In genomic region chr2:70942900-70943871, GRCh38 we compare ENCODE assay signal across 27 cellular contexts. TPM values are rescaled to one million over a fixed set of nuclear protein-coding genes. Genes with fewer than 3 reads are reported as not detected.
DNase-seq lines count a peak whose midpoint lies in the region; ATAC-seq and TF ChIP-seq lines count a peak whose summit lies in the region.
"Had no signal": no experiment of that assay in that cellular context is flagged by ENCODE, and none has a peak within 500 bp of the region (broad histone marks: within the 10 kb centered on the region; RNA-seq: fewer than 3 reads in every experiment).

No MANE protein-coding gene starts in this region.

- H4K20me1 ChIP-seq in neural progenitor cell (ENCODE audit: low read depth) = peaks cover 22% of the 10 kb centered on the region

- no peaks in the 10 kb centered on the region for H3K9me3 ChIP-seq in heart left ventricle
- H3K9me3 ChIP-seq in endodermal cell (ENCODE audit: control insufficient read depth, low read length) = no peaks in the 10 kb centered on the region
- H3K9me3 ChIP-seq in neural progenitor cell (ENCODE audit: low read depth) = no peaks in the 10 kb centered on the region
- H3K9me3 ChIP-seq in left ventricle myocardium inferior (replicated peaks) = no peaks in the 10 kb centered on the region
- H3K9me3 ChIP-seq: HAP-1, heart right ventricle, transverse colon had no signal

- peaks cover 0 to 25% (median 8%) of the 10 kb centered on the region in 9 donors for H3K27me3 ChIP-seq in heart left ventricle
- peaks cover 73% of the 10 kb centered on the region for H3K27me3 ChIP-seq in endodermal cell (ENCODE audit: control insufficient read depth, insufficient read depth, low read length, poor library complexity, severe bottlenecking)
- peaks cover 82% of the 10 kb centered on the region for H3K27me3 ChIP-seq in neural progenitor cell
- peaks cover 71% of the 10 kb centered on the region for H3K27me3 ChIP-seq in left ventricle myocardium inferior (ENCODE audit: low read depth)

- H3K4me3 ChIP-seq in heart left ventricle (no peak overlapping the region), endodermal cell (ENCODE audit: low read length) (no peak overlapping the region), neural progenitor cell (no peak overlapping the region), left ventricle myocardium inferior (no peak overlapping the region)
- H3K4me3 ChIP-seq: dorsolateral prefrontal cortex, HAP-1, heart right ventricle, K562, transverse colon had no signal

- TF ChIP-seq CTCF in heart left ventricle (IDR thresholded peaks at IDR 0.05) (no peak), endodermal cell (conservative IDR thresholded peaks at IDR 0.05) (no peak), neural progenitor cell (IDR thresholded peaks at IDR 0.05) (no peak), left ventricle myocardium inferior (IDR thresholded peaks at IDR 0.05; ENCODE audit: borderline replicate concordance) (no peak)

- H3K36me3 ChIP-seq in heart left ventricle = no peaks in the 10 kb centered on the region
- no peaks in the 10 kb centered on the region for H3K36me3 ChIP-seq in endodermal cell (ENCODE audit: control insufficient read depth, insufficient read depth, low read length)
- H3K36me3 ChIP-seq in neural progenitor cell = no peaks in the 10 kb centered on the region
- no peaks in the 10 kb centered on the region for H3K36me3 ChIP-seq in left ventricle myocardium inferior
- H3K36me3 ChIP-seq: HAP-1, heart right ventricle, transverse colon had no signal

- H3K4me3 Mint-ChIP-seq in endodermal cell = no peak overlapping the region
- no peak overlapping the region for H3K4me3 Mint-ChIP-seq in neural progenitor cell
- H3K4me3 Mint-ChIP-seq: activated naive CD8-positive, alpha-beta T cell treated with anti-CD3 and anti-CD28 coated beads for 36 hours; CD8-positive, alpha-beta T cell; nephron; stimulated activated naive B cell treated with anti-CD40 and anti-IgM and Interleukin-4, amounts not matched to agents 10 μg/mL and 1 μg/mL and 100 μg/mL, for 72 hours had no signal

- H3F3A ChIP-seq in neural progenitor cell (ENCODE audit: low read depth) = peaks cover 19% of the 10 kb centered on the region

- H3K36me3 Mint-ChIP-seq in endodermal cell (ENCODE audit: low read depth) (no peaks in the 10 kb centered on the region), neural progenitor cell (peaks cover 1% of the 10 kb centered on the region)
- H3K36me3 Mint-ChIP-seq: activated naive CD8-positive, alpha-beta T cell treated with anti-CD3 and anti-CD28 coated beads for 36 hours; CD8-positive, alpha-beta T cell; stimulated activated naive B cell treated with anti-CD40 and anti-IgM and Interleukin-4, amounts not matched to agents 10 μg/mL and 1 μg/mL and 100 μg/mL, for 72 hours had no signal

- no peak for TF ChIP-seq POLR2A in heart left ventricle (IDR thresholded peaks at IDR 0.05)

- no peak overlapping the region for H3K27ac Mint-ChIP-seq in endodermal cell
- no peak overlapping the region for H3K27ac Mint-ChIP-seq in neural progenitor cell
- H3K27ac Mint-ChIP-seq: activated naive CD8-positive, alpha-beta T cell treated with anti-CD3 and anti-CD28 coated beads for 36 hours; CD8-positive, alpha-beta T cell; nephron; stimulated activated naive B cell treated with anti-CD40 and anti-IgM and Interleukin-4, amounts not matched to agents 10 μg/mL and 1 μg/mL and 100 μg/mL, for 72 hours had no signal

- no peak overlapping the region for H2AFZ ChIP-seq in neural progenitor cell (replicated peaks)

- H3K9me3 Mint-ChIP-seq in endodermal cell (no peaks in the 10 kb centered on the region), neural progenitor cell (no peaks in the 10 kb centered on the region)
- H3K9me3 Mint-ChIP-seq: activated naive CD8-positive, alpha-beta T cell treated with anti-CD3 and anti-CD28 coated beads for 36 hours; CD8-positive, alpha-beta T cell; nephron; stimulated activated naive B cell treated with anti-CD40 and anti-IgM and Interleukin-4, amounts not matched to agents 10 μg/mL and 1 μg/mL and 100 μg/mL, for 72 hours had no signal

- no peak overlapping the region for H3K27ac ChIP-seq in heart left ventricle
- no peak overlapping the region for H3K27ac ChIP-seq in endodermal cell (ENCODE audit: low read depth, low read length)
- no peak overlapping the region for H3K27ac ChIP-seq in neural progenitor cell
- H3K27ac ChIP-seq in left ventricle myocardium inferior (replicated peaks) = no peak overlapping the region
- H3K27ac ChIP-seq: dorsolateral prefrontal cortex, heart right ventricle, HL-60, transverse colon had no signal

- WGBS in heart left ventricle, 4 donors = 73 to 83% (median 78%) methylated on average over 12 to 14 of the region's 14 CpGs
- WGBS in endodermal cell (ENCODE audit: insufficient coverage in 1 of 2, insufficient read length in 1 of 2), 2 experiments = 50 to 60% methylated on average over 4 to 13 of the region's 14 CpGs

- H3K79me2 ChIP-seq in neural progenitor cell (ENCODE audit: low read depth) = no peaks in the 10 kb centered on the region

- ATAC-seq in heart left ventricle = no peak
- ATAC-seq in HG03460 (IDR thresholded peaks at IDR 0.05; ENCODE audit: unreplicated experiment) = no peak
- ATAC-seq in GM18868 (IDR thresholded peaks at IDR 0.05; ENCODE audit: unreplicated experiment) = no peak
- ATAC-seq: CD8-positive, alpha-beta T cell; heart right ventricle; K562; stimulated activated naive B cell treated with anti-CD40 and anti-IgM and Interleukin-4, amounts not matched to agents 10 μg/mL and 1 μg/mL and 100 μg/mL, for 72 hours had no signal

- intact Hi-C loops in cardiac septum (cut with DNase I) = no loop called here
- intact Hi-C loops in heart left ventricle (cut with DNase I) = loop anchor here in 8 of 10 donors (10.0 kb wide), 4 partner anchors 148 to 288 kb away; partner anchors contain the start of gene FIGLA (in 1 of the 8)
- intact Hi-C loops in left ventricle myocardium inferior (cut with micrococcal nuclease) = no loop called here

- H3K4me1 ChIP-seq in heart left ventricle (peaks cover 0 to 5% (median 0%) of the 10 kb centered on the region in 12 donors), endodermal cell (ENCODE audit: control insufficient read depth, insufficient read depth, low read length) (peaks cover 10% of the 10 kb centered on the region), neural progenitor cell (peaks cover 49% of the 10 kb centered on the region), left ventricle myocardium inferior (peaks cover 2% of the 10 kb centered on the region)

- H3K9ac ChIP-seq in endodermal cell (ENCODE audit: extremely low read depth, low read length, poor library complexity, severe bottlenecking) = no peak overlapping the region
- H3K9ac ChIP-seq in neural progenitor cell = no peak overlapping the region

- DNase-seq in cardiac septum (ENCODE audit: low spot score) (peak; percentile 53), heart left ventricle (no peak), endodermal cell (peak; percentile 53), neural progenitor cell (ENCODE audit: low spot score) (peak; percentile 51), NCI-H2107 (lab: John Stamatoyannopoulos, UW) (no peak), left ventricle myocardium inferior (no peak)
- DNase-seq: activated CD4-positive, alpha-beta T cell treated with anti-CD3 and anti-CD28 coated beads, Interleukin-2, amount 50 U/mL, for 4 hours; activated naive CD8-positive, alpha-beta T cell treated with anti-CD3 and anti-CD28 coated beads for 36 hours; activated T-cell treated with anti-CD3 and anti-CD28 coated beads, Interleukin-2, amount 50 U/mL, for 1 hour; CD8-positive, alpha-beta T cell; DND-41; heart right ventricle; mammary epithelial cell; NCI-H187 treated with DMSO at 0.1 percent for 48 hours; NCI-H446 treated with DMSO at 0.1 percent for 48 hours; stimulated activated naive B cell treated with anti-CD40 and anti-IgM and Interleukin-4, amounts not matched to agents 10 μg/mL and 1 μg/mL and 100 μg/mL, for 72 hours; T-helper 1 cell; transverse colon had no signal

- peaks cover 89% of the 10 kb centered on the region for H3K27me3 Mint-ChIP-seq in endodermal cell (ENCODE audit: insufficient read depth)
- peaks cover 26% of the 10 kb centered on the region for H3K27me3 Mint-ChIP-seq in neural progenitor cell (ENCODE audit: insufficient read depth, low read depth)

- H3K4me2 ChIP-seq in neural progenitor cell = peak overlapping the region; percentile 66

- H3K4me1 Mint-ChIP-seq in endodermal cell (peaks cover 17% of the 10 kb centered on the region), neural progenitor cell (peaks cover 48% of the 10 kb centered on the region)

RNA-seq across cellular contexts. Expression of gene ATP6V1B1, which starts 7.5 kb away (rescaled TPM):
- 0.43 TPM for total RNA-seq in cardiac septum
- total RNA-seq in heart left ventricle = under 1 TPM in 5 of 9 donors, not detected in 4; 0.16 to 0.60 (median 0.48) TPM
- polyA plus RNA-seq in heart left ventricle = 1 to 10 TPM in 1 of 2 donors, under 1 TPM in 1; 0.19 to 1.8 TPM
- not detected for total RNA-seq in endodermal cell
- polyA plus RNA-seq in endodermal cell (2013, experiment 1 of 2) = 1.1 TPM
- polyA plus RNA-seq in endodermal cell (2013, experiment 2 of 2) = 0.79 TPM
- total RNA-seq in neural progenitor cell (ENCODE audit: low replicate concordance) = 0.99 and 1.1 TPM in 2 replicates
- not detected for total RNA-seq in left ventricle myocardium inferior
- total RNA-seq: activated naive CD8-positive, alpha-beta T cell treated with anti-CD3 and anti-CD28 coated beads for 36 hours; bronchial epithelial cell; CD8-positive, alpha-beta T cell; K562; transverse colon had no signal
- polyA plus RNA-seq: K562, keratinocyte had no signal

RNA-seq across cellular contexts. Expression of gene ANKRD53, which starts 35.2 kb away (rescaled TPM):
- total RNA-seq in cardiac septum (0.38 TPM), heart left ventricle (1 to 10 TPM in 2 of 9 donors, under 1 TPM in 5, not detected in 2; 0.28 to 1.8 (median 0.40) TPM), endodermal cell (under 1 TPM; 0.24 to 0.97 TPM), neural progenitor cell (ENCODE audit: low replicate concordance) (0.06 TPM in 1 of 2 replicates, not detected in the other), left ventricle myocardium inferior (0.33 TPM)
- under 1 TPM; 0.44 to 0.65 TPM for polyA plus RNA-seq in heart left ventricle
- polyA plus RNA-seq in endodermal cell (2013, experiment 1 of 2) = 1.1 TPM
- polyA plus RNA-seq in endodermal cell (2013, experiment 2 of 2) = 0.62 TPM
- total RNA-seq: bronchial epithelial cell had no signal
- polyA plus RNA-seq: K562, keratinocyte had no signal

RNA-seq across cellular contexts. Expression of gene VAX2, which starts 42.8 kb away (rescaled TPM):
- total RNA-seq in cardiac septum = 0.27 TPM
- total RNA-seq in heart left ventricle = under 1 TPM in 6 of 9 donors, not detected in 3; 0.19 to 0.63 (median 0.55) TPM
- polyA plus RNA-seq in heart left ventricle = 1 to 10 TPM in 1 of 2 donors, under 1 TPM in 1; 0.08 to 1.1 TPM
- under 1 TPM; 0.24 to 0.40 TPM for total RNA-seq in endodermal cell
- 0.68 TPM for polyA plus RNA-seq in endodermal cell (2013, experiment 1 of 2)
- 0.58 TPM for polyA plus RNA-seq in endodermal cell (2013, experiment 2 of 2)
- total RNA-seq in neural progenitor cell (ENCODE audit: low replicate concordance) = 0.62 and 2.1 TPM in 2 replicates
- 0.36 TPM for total RNA-seq in left ventricle myocardium inferior
- total RNA-seq: activated naive CD8-positive, alpha-beta T cell treated with anti-CD3 and anti-CD28 coated beads for 36 hours; bronchial epithelial cell; CD8-positive, alpha-beta T cell; K562; transverse colon had no signal
- polyA plus RNA-seq: K562, mammary epithelial cell had no signal

RNA-seq across cellular contexts. Expression of gene TEX261, which starts 51.5 kb away (rescaled TPM):
- 46.1 TPM for total RNA-seq in cardiac septum
- total RNA-seq in heart left ventricle = 10 to 100 TPM; 32.1 to 54.4 (median 50.4) TPM
- polyA plus RNA-seq in heart left ventricle = 10 to 100 TPM; 29.2 to 69.3 TPM
- 10 to 100 TPM; 13.3 to 19.9 TPM for total RNA-seq in endodermal cell
- 33.6 TPM for polyA plus RNA-seq in endodermal cell (2013, experiment 1 of 2)
- 25.2 TPM for polyA plus RNA-seq in endodermal cell (2013, experiment 2 of 2)
- total RNA-seq in neural progenitor cell (ENCODE audit: low replicate concordance) = 9.4 and 27.7 TPM in 2 replicates
- total RNA-seq in left ventricle myocardium inferior = 50.7 TPM

Comparison
In these comparisons a context has a peak if more than half of its experiments do, and no peak if none do; other contexts are left out.
1. DNase-seq: peak in cardiac septum (single experiment), endodermal cell (single experiment) and neural progenitor cell (single experiment); none in heart left ventricle (0 of 5), NCI-H2107 (single experiment) and left ventricle myocardium inferior (single experiment).
2. intact Hi-C loops: an anchor here in heart left ventricle (10.0 kb wide); none called in cardiac septum and left ventricle myocardium inferior.